ENCODE assay signal across 8 cellular contexts in the genomic region with DNA sequence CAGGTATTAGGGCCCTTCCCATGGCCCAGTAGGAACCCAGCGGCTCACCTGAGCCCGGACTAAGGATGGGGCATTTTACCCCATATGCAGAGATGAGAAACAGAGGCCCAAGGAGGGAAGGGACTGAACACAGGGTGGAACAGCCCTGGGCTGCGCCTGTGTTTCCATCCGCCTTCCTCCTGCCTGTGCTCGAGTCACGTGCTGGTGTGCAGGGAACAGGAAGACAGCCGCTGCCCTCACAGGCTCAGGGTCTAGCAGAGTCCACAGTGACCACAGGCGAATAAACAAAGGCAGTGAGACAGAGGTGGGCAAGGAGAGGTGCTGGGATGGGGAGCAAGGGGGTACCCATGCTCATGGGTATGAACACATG.
DNase-seq lines count a peak whose midpoint lies in the region; TF ChIP-seq lines count a peak whose summit lies in the region.

No MANE protein-coding gene starts in this region.

- H3K4me2 ChIP-seq in mesendoderm (ENCODE audit: low read length): no peak overlapping the region

- H3K4me3 Mint-ChIP-seq in T-helper 2 cell treated with Interferon-gamma antibody and Interleukin-4, amounts not matched to agents 5 μg/mL and 100 μg/mL, for 36 hours: no peak overlapping the region

- no peak overlapping the region for H4K5ac ChIP-seq in mesendoderm (ENCODE audit: low read length)

- H3K4me3 ChIP-seq in choroid plexus epithelial cell (ENCODE audit: low read depth, low read length) (peak overlapping the region; percentile 14), mesendoderm (ENCODE audit: low read length) (no peak overlapping the region), transverse colon (peak overlapping the region in 1 of 4 donors; percentile 57)

- no peak overlapping the region for H2BK5ac ChIP-seq in mesendoderm (ENCODE audit: low read length)

- H3K4me1 ChIP-seq in mesendoderm (ENCODE audit: control insufficient read depth, low read depth, low read length): peaks cover 15% of the 10 kb centered on the region
- peaks cover 39 to 76% (median 68%) of the 10 kb centered on the region in 4 donors for H3K4me1 ChIP-seq in transverse colon

- H3K36me3 Mint-ChIP-seq in T-helper 2 cell treated with Interferon-gamma antibody and Interleukin-4, amounts not matched to agents 5 μg/mL and 100 μg/mL, for 36 hours (ENCODE audit: low read depth): peaks cover 22% of the 10 kb centered on the region

- peaks cover 3% of the 10 kb centered on the region for H3K79me1 ChIP-seq in mesendoderm (ENCODE audit: low read length)

- no peak for TF ChIP-seq POLR2A in transverse colon (IDR thresholded peaks at IDR 0.05)

- H3K27me3 Mint-ChIP-seq in T-helper 2 cell treated with Interferon-gamma antibody and Interleukin-4, amounts not matched to agents 5 μg/mL and 100 μg/mL, for 36 hours (ENCODE audit: low read depth): no peaks in the 10 kb centered on the region

- no CpG with 5 or more reads among the region's 8 CpGs for WGBS in mesendoderm (ENCODE audit: extremely low coverage, insufficient coverage, low lambda C conversion rate)
- 54 to 68% methylated on average over 8 of the region's 8 CpGs for WGBS in transverse colon (ENCODE audit: low coverage in 1 of 2), 2 donors

- no peak overlapping the region for H2BK120ac ChIP-seq in mesendoderm (ENCODE audit: low read depth, low read length)

- H3K79me2 ChIP-seq in mesendoderm (ENCODE audit: control insufficient read depth, insufficient read depth, low read length): no peaks in the 10 kb centered on the region

- TF ChIP-seq CTCF in choroid plexus epithelial cell (conservative IDR thresholded peaks at IDR 0.05; ENCODE audit: low read depth, low read length): no peak
- TF ChIP-seq CTCF in transverse colon (IDR thresholded peaks at IDR 0.05): no peak

- TF ChIP-seq EP300 in transverse colon (IDR thresholded peaks at IDR 0.05; ENCODE audit: low read depth): no peak

- no peak overlapping the region for H4K8ac ChIP-seq in mesendoderm (ENCODE audit: low read depth, low read length)

- H3K36me3 ChIP-seq in mesendoderm (ENCODE audit: control insufficient read depth, insufficient read depth, low read length): no peaks in the 10 kb centered on the region
- no peaks in the 10 kb centered on the region for H3K36me3 ChIP-seq in transverse colon

- no peaks in the 10 kb centered on the region for H3K9me3 ChIP-seq in transverse colon

- H3K56ac ChIP-seq in mesendoderm (ENCODE audit: low read length): peak overlapping the region; percentile 49

- intact Hi-C loops in transverse colon (cut with DNase I; ENCODE audit: low total_unique reads): loop anchor here (5.0 to 10.0 kb wide), 2 partner anchors 157 to 349 kb away; no protein-coding TSS in a partner anchor

- H3K27ac ChIP-seq in mesendoderm (ENCODE audit: low read depth, low read length) (no peak overlapping the region), transverse colon (peak overlapping the region; percentile 97 to 100 (median 99))

- H3K4me1 Mint-ChIP-seq in T-helper 2 cell treated with Interferon-gamma antibody and Interleukin-4, amounts not matched to agents 5 μg/mL and 100 μg/mL, for 36 hours (ENCODE audit: low read depth): peaks cover 46% of the 10 kb centered on the region

- no peak overlapping the region for H3K4ac ChIP-seq in mesendoderm (ENCODE audit: low read depth, low read length)

- H2BK15ac ChIP-seq in mesendoderm (replicated peaks; ENCODE audit: low read depth): no peak overlapping the region

- in situ Hi-C loops in transverse colon (cut with MboI; ENCODE audit: low pct_ligation_motif_present in 1 of 4, low pct_unique_long_range_greater_than_20kb in 1 of 4, low sequenced_read_pairs in 3 of 4): loop anchor here in 1 of 4 donors (10.0 kb wide), 2 partner anchors 113 to 317 kb away; a partner anchor contains a TSS

- peak overlapping the region; percentile 41 for H2AK5ac ChIP-seq in mesendoderm (ENCODE audit: low read length)

- peak overlapping the region; percentile 88 for H3K27ac Mint-ChIP-seq in T-helper 2 cell treated with Interferon-gamma antibody and Interleukin-4, amounts not matched to agents 5 μg/mL and 100 μg/mL, for 36 hours

- H3K9ac ChIP-seq in mesendoderm (ENCODE audit: low read length): no peak overlapping the region

- H3K18ac ChIP-seq in mesendoderm (ENCODE audit: low read length): no peak overlapping the region

- no peaks in the 10 kb centered on the region for H3K9me3 Mint-ChIP-seq in T-helper 2 cell treated with Interferon-gamma antibody and Interleukin-4, amounts not matched to agents 5 μg/mL and 100 μg/mL, for 36 hours

- no peak for DNase-seq in T-helper 2 cell treated with Interferon-gamma antibody and Interleukin-4, amounts not matched to agents 5 μg/mL and 100 μg/mL, for 36 hours (ENCODE audit: low spot score)
- DNase-seq in T-helper 2 cell (no peak), choroid plexus epithelial cell (ENCODE audit: low read depth) (peak; percentile 75), mesendoderm (no peak), transverse colon (peak; percentile 56), NCI-H2196 treated with DMSO at 0.1 percent for 48 hours (lab: John Stamatoyannopoulos, UW; ENCODE audit: unreplicated experiment) (no peak), cerebellum (ENCODE audit: low spot score) (no peak), NCI-H446 (lab: John Stamatoyannopoulos, UW) (no peak)

- no peaks in the 10 kb centered on the region for H3K27me3 ChIP-seq in mesendoderm (ENCODE audit: insufficient read depth, low read length, poor library complexity)
- no peaks in the 10 kb centered on the region for H3K27me3 ChIP-seq in transverse colon

- H3K23ac ChIP-seq in mesendoderm (ENCODE audit: low read length): no peak overlapping the region

Comparison
In these comparisons a context has a peak if more than half of its experiments do, and no peak if none do; other contexts are left out.
1. DNase-seq: peak in choroid plexus epithelial cell (single experiment) and transverse colon (single experiment); none in T-helper 2 cell treated with Interferon-gamma antibody and Interleukin-4, amounts not matched to agents 5 μg/mL and 100 μg/mL, for 36 hours (single experiment), T-helper 2 cell (0 of 5), mesendoderm (single experiment), NCI-H2196 treated with DMSO at 0.1 percent for 48 hours (single experiment), cerebellum (single experiment) and NCI-H446 (0 of 2).